Comparison of ENCODE assay signal across 25 cellular contexts in the genomic region with DNA sequence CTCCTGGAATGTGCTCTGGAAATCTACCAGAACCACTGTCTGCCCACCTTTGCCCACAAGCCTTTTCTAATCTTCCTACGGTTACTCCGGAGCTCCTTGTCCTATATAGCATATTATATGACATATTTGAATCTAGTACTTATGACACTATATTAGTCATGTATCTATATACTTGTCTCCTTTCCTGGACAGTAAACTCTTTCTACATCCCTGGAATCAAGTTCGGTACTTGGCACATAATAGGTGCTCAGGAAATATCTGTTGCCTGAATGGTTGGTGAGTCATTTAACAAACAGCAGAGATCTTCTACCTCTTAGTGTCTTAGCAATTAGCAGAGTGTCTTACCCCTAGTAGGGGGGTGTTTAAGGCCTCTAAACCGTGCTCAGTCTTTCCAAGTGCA.
DNase-seq lines count a peak whose midpoint lies in the region; FAIRE-seq and TF ChIP-seq lines count a peak whose summit lies in the region.
"Had no signal": no experiment of that assay in that cellular context is flagged by ENCODE, and none has a peak within 500 bp of the region (broad histone marks: within the 10 kb centered on the region; RNA-seq: fewer than 3 reads in every experiment).

No MANE protein-coding gene starts in this region.

- intact Hi-C loops in endothelial cell of umbilical vein (cut with micrococcal nuclease), result loop anchor here (1.0 kb wide), 1 partner anchor 109 kb away; a partner anchor contains a TSS

- H3K9me1 ChIP-seq in endothelial cell of umbilical vein (replicated peaks; ENCODE audit: control insufficient read depth, extremely low read depth, insufficient read depth, low read length), result no peaks in the 10 kb centered on the region

- POLR2A ChIA-PET in endothelial cell of umbilical vein (lab: Charles Lee), result no interaction called here

- dilution Hi-C loops in endothelial cell of umbilical vein (cut with MboI; ENCODE audit: extremely low pct_ligation_motif_present, low sequenced_read_pairs), result no loop called here

- no peak overlapping the region for H2AFZ ChIP-seq in endothelial cell of umbilical vein (ENCODE audit: low read depth, low read length)

- H3K27ac ChIP-seq in endothelial cell of umbilical vein (ENCODE audit: insufficient read depth, low read depth, low read length) (no peak overlapping the region), caudate nucleus (ENCODE audit: low read depth, low read length) (no peak overlapping the region), substantia nigra (ENCODE audit: low read depth, low read length, poor library complexity, severe bottlenecking) (no peak overlapping the region)
- H3K27ac ChIP-seq: BLaER1 treated with 17β-estradiol and CSF1 and Interleukin-3, amounts not matched to agents 10 nM and 100 nM; body of pancreas; colonic mucosa; skin epidermis; upper lobe of right lung had no signal

- DNase-seq in EL, result peak; percentile 49
- peak; percentile 23 for DNase-seq in RKO (ENCODE audit: low spot score)
- DNase-seq in endothelial cell of umbilical vein (ENCODE audit: low read depth, low spot score), result no peak
- peak; percentile 66 for DNase-seq in kidney tubule cell (ENCODE audit: low spot score)
- DNase-seq in GM03348 (ENCODE audit: low spot score), result no peak
- DNase-seq in ureter (ENCODE audit: low spot score), result no peak
- no peak for DNase-seq in caudate nucleus (lab: John Stamatoyannopoulos, UW)
- no peak for DNase-seq in substantia nigra (lab: John Stamatoyannopoulos, UW)
- DNase-seq: activated CD4-positive, CD25-positive, alpha-beta regulatory T cell; activated CD8-positive, alpha-beta T cell treated with anti-CD3 and anti-CD28 coated beads for 36 hours; activated effector memory CD4-positive, alpha-beta T cell treated with Interleukin-2 at 50 U/mL for 16 hours; activated naive CD8-positive, alpha-beta T cell treated with anti-CD3 and anti-CD28 coated beads, Interleukin-2, amount 10 ng/mL, durations not matched to agents 7 days and 5 days; body of pancreas; colonic mucosa; DMS79 treated with DMSO at 0.1 percent for 48 hours; left ventricle myocardium superior; natural killer cell; NCI-H1048; NCI-H187; SHP77; stimulated activated CD4-positive, alpha-beta T cell treated with anti-CD3 and anti-CD28 coated beads, Interleukin-1b, Interleukin-23, amount 100 ng/mL, for 48 hours; upper lobe of right lung had no signal

- no peaks in the 10 kb centered on the region for H3K9me3 ChIP-seq in endothelial cell of umbilical vein (replicated peaks; ENCODE audit: control insufficient read depth, insufficient read depth, low read length)
- H3K9me3 ChIP-seq: BLaER1 treated with 17β-estradiol and CSF1 and Interleukin-3, amounts not matched to agents 10 nM and 100 nM; body of pancreas; colonic mucosa; upper lobe of right lung had no signal

- TF ChIP-seq POLR2A in endothelial cell of umbilical vein (IDR thresholded peaks at IDR 0.05; ENCODE audit: low read depth, low read length), result no peak

- H4K20me1 ChIP-seq in endothelial cell of umbilical vein (replicated peaks; ENCODE audit: control insufficient read depth, extremely low read depth, insufficient read depth, low read length), result no peaks in the 10 kb centered on the region
- H4K20me1 ChIP-seq: BLaER1 treated with 17β-estradiol and CSF1 and Interleukin-3, amounts not matched to agents 10 nM and 100 nM had no signal

- CTCF ChIA-PET in endothelial cell of umbilical vein (lab: Charles Lee), result interaction anchor here (0.9 to 1.5 kb wide), 3 partner anchors 12 to 110 kb away, joined by 3 to 10 read pairs (median 7); no protein-coding TSS in a partner anchor

- H3K79me2 ChIP-seq in endothelial cell of umbilical vein (ENCODE audit: control insufficient read depth, insufficient read depth, low read length), result no peaks in the 10 kb centered on the region

- FAIRE-seq in endothelial cell of umbilical vein (lab: Jason Lieb, UNC), result peak; percentile 63
- FAIRE-seq: HepG2 had no signal

- H3K4me3 ChIP-seq in endothelial cell of umbilical vein (replicated peaks in 1 of 3; ENCODE audit: insufficient read depth in 1 of 3, low read depth in 1 of 3, low read length in 3 of 3), result no peak overlapping the region
- H3K4me3 ChIP-seq: BLaER1 treated with 17β-estradiol and CSF1 and Interleukin-3, amounts not matched to agents 10 nM and 100 nM; body of pancreas; colonic mucosa; skin epidermis; upper lobe of right lung had no signal

- no peak for TF ChIP-seq CTCF in endothelial cell of umbilical vein (IDR thresholded peaks at IDR 0.05; ENCODE audit: extremely low read depth in 1 of 2, insufficient read depth in 1 of 2, low read depth in 1 of 2, low read length in 2 of 2)

- no peaks in the 10 kb centered on the region for H3K36me3 ChIP-seq in endothelial cell of umbilical vein (ENCODE audit: control insufficient read depth in 2 of 2, extremely low read depth in 1 of 2, insufficient read depth in 2 of 2, low read length in 2 of 2)
- H3K36me3 ChIP-seq: BLaER1 treated with 17β-estradiol and CSF1 and Interleukin-3, amounts not matched to agents 10 nM and 100 nM; colonic mucosa; upper lobe of right lung had no signal

- H3K4me1 ChIP-seq in endothelial cell of umbilical vein (ENCODE audit: control insufficient read depth, extremely low read depth, insufficient read depth, low read length), result peaks cover 6% of the 10 kb centered on the region
- H3K4me1 ChIP-seq: body of pancreas, colonic mucosa, upper lobe of right lung had no signal

- no peaks in the 10 kb centered on the region for H3K27me3 ChIP-seq in endothelial cell of umbilical vein (ENCODE audit: control insufficient read depth in 2 of 2, insufficient read depth in 2 of 2, low read length in 2 of 2)
- H3K27me3 ChIP-seq: BLaER1 treated with 17β-estradiol and CSF1 and Interleukin-3, amounts not matched to agents 10 nM and 100 nM; body of pancreas; colonic mucosa; upper lobe of right lung had no signal

- no peak overlapping the region for H3K4me2 ChIP-seq in endothelial cell of umbilical vein (ENCODE audit: insufficient read depth, low read length)
- H3K4me2 ChIP-seq: BLaER1 treated with 17β-estradiol and CSF1 and Interleukin-3, amounts not matched to agents 10 nM and 100 nM had no signal

- BruUV-seq in endothelial cell of umbilical vein (replicated peaks; lab: Mats Ljungman, UMichigan), result no TSS peak

- no peak overlapping the region for H3K9ac ChIP-seq in endothelial cell of umbilical vein (replicated peaks; ENCODE audit: extremely low read depth, insufficient read depth, low read length)
- H3K9ac ChIP-seq: BLaER1 treated with 17β-estradiol and CSF1 and Interleukin-3, amounts not matched to agents 10 nM and 100 nM had no signal

TF ChIP-seq in endothelial cell of umbilical vein, 7 proteins besides CTCF, POLR2A, EP300 and RAD21:
- TF ChIP-seq, protein P1, sequence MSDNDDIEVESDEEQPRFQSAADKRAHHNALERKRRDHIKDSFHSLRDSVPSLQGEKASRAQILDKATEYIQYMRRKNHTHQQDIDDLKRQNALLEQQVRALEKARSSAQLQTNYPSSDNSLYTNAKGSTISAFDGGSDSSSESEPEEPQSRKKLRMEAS (IDR thresholded peaks at IDR 0.05; ENCODE audit: insufficient read depth, insufficient read length), result no peak
- TF ChIP-seq GATA2 (IDR thresholded peaks at IDR 0.05; ENCODE audit: insufficient read depth, insufficient read length, low read depth, low read length) (no peak), FOS (IDR thresholded peaks at IDR 0.05; ENCODE audit: borderline replicate concordance, insufficient read depth, low read length) (peak; percentile 56), MYC (IDR thresholded peaks at IDR 0.05; ENCODE audit: low read depth, low read length) (no peak), EZH2 (IDR thresholded peaks at IDR 0.05; ENCODE audit: borderline replicate concordance, low read depth, low read length, severe bottlenecking) (no peak), JUN (IDR thresholded peaks at IDR 0.05; ENCODE audit: borderline replicate concordance, insufficient read depth, insufficient read length, low read depth) (no peak), POLR2AphosphoS5 (IDR thresholded peaks at IDR 0.05; ENCODE audit: insufficient read depth, low read depth, low read length) (no peak)

Comparison
In these comparisons a context has a peak if more than half of its experiments do, and no peak if none do; other contexts are left out.
1. DNase-seq: peak in EL (single experiment), RKO (single experiment) and kidney tubule cell (single experiment); none in endothelial cell of umbilical vein (single experiment), GM03348 (single experiment), ureter (single experiment), caudate nucleus (0 of 61) and substantia nigra (0 of 49).